In the genomic region with DNA sequence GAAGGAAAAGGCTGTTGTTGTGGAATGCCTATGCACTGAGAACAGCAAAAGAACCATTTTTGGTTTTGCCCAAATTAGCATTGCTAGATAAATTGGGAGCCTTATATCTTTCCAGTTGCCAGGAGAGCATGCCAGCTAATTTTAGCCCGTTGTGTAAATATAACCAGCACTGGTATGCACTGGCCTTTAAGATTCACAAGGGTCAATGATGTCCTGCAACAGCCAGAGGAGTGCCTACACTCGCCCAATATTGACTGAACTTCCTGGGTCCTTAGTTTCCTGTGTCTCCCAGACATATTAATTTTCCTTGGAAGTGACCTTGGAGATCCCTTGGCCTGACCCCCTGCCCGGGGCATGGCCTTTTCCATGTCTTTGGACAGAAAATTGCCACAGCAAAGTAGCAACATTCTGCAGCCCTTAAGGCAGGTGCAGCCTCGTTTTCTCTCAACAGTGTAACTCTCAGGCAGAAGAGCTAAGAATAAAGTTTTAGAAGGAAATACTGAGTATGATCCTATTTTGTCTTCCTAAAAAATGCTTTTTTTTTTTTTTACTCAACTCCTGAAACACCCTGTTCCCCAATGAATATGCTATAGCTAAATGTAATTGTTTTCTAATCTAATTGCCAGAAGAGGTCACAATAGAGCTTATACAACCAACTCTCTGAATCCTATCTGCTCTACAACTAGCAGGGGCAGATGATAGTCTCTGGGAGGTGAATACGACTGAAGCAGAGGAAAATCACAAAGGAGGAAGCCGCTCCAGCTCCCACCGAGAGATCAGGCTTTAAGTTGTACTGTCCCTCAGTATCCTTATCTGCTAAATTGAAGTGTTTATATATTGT, we compare ENCODE assay signal across 10 cellular contexts.
DNase-seq lines count a peak whose midpoint lies in the region; ATAC-seq and TF ChIP-seq lines count a peak whose summit lies in the region.
"Had no signal": no experiment of that assay in that cellular context is flagged by ENCODE, and none has a peak within 500 bp of the region (broad histone marks: within the 10 kb centered on the region; RNA-seq: fewer than 3 reads in every experiment).

No MANE protein-coding gene starts in this region.

- no peaks in the 10 kb centered on the region for H3K36me3 ChIP-seq in GM06990 (ENCODE audit: control insufficient read depth, insufficient read depth, low read length)
- H3K36me3 ChIP-seq: neutrophil had no signal

- H3K4me1 Mint-ChIP-seq in naive thymus-derived CD8-positive, alpha-beta T cell, result peaks cover 0 to 11% (median 2%) of the 10 kb centered on the region in 4 donors

- no peak overlapping the region for H3K4me3 Mint-ChIP-seq in naive thymus-derived CD8-positive, alpha-beta T cell
- H3K4me3 Mint-ChIP-seq: activated T-cell treated with anti-CD3 and anti-CD28 coated beads, Interleukin-2, amount 50 U/mL, for 72 hours had no signal

- no peak overlapping the region for H3K27ac Mint-ChIP-seq in naive thymus-derived CD8-positive, alpha-beta T cell
- H3K27ac Mint-ChIP-seq: activated T-cell treated with anti-CD3 and anti-CD28 coated beads, Interleukin-2, amount 50 U/mL, for 72 hours had no signal

- H3K4me3 ChIP-seq in GM06990 (replicated peaks; ENCODE audit: low read depth, low read length) (no peak overlapping the region), NB4 (ENCODE audit: low read depth, low read length) (no peak overlapping the region)

- POLR2A ChIA-PET in naive thymus-derived CD8-positive, alpha-beta T cell (lab: Charles Lee), result interaction anchor here (0.6 to 1.3 kb wide), 2 partner anchors 8 to 74 kb away, joined by 3 to 4 read pairs; no protein-coding TSS in a partner anchor

- peaks cover 0 to 2% (median 0%) of the 10 kb centered on the region in 5 donors for H3K27me3 Mint-ChIP-seq in naive thymus-derived CD8-positive, alpha-beta T cell

- ATAC-seq in naive thymus-derived CD8-positive, alpha-beta T cell, result peak; percentile 65 to 68
- ATAC-seq in GM18498 (IDR thresholded peaks at IDR 0.05; ENCODE audit: unreplicated experiment) (no peak), GM19463 (IDR thresholded peaks at IDR 0.05; ENCODE audit: unreplicated experiment) (no peak), HG02610 (IDR thresholded peaks at IDR 0.05; ENCODE audit: unreplicated experiment) (no peak)
- ATAC-seq: activated T-cell treated with anti-CD3 and anti-CD28 coated beads, Interleukin-2, amount 50 U/mL, for 72 hours had no signal

- no peaks in the 10 kb centered on the region for H3K27me3 ChIP-seq in GM06990 (replicated peaks; ENCODE audit: control insufficient read depth, insufficient read depth, low read length)
- H3K27me3 ChIP-seq: neutrophil had no signal

- no peak for TF ChIP-seq POLR2A in NB4 (IDR thresholded peaks at IDR 0.05; ENCODE audit: extremely low read depth, insufficient read length)

- TF ChIP-seq CTCF in GM06990 (IDR thresholded peaks at IDR 0.05; ENCODE audit: insufficient read depth, low read length, poor library complexity, severe bottlenecking), result peak; percentile 28
- TF ChIP-seq CTCF in NB4 (IDR thresholded peaks at IDR 0.05; ENCODE audit: low read depth, low read length), result peak; percentile 4

- peaks cover 0 to 11% (median 0%) of the 10 kb centered on the region in 9 donors for H3K9me3 Mint-ChIP-seq in naive thymus-derived CD8-positive, alpha-beta T cell
- H3K9me3 Mint-ChIP-seq: activated T-cell treated with anti-CD3 and anti-CD28 coated beads, Interleukin-2, amount 50 U/mL, for 72 hours had no signal

- peaks cover 0 to 4% (median 3%) of the 10 kb centered on the region in 3 donors for H3K36me3 Mint-ChIP-seq in naive thymus-derived CD8-positive, alpha-beta T cell

- DNase-seq in GM06990 (ENCODE audit: extremely low read depth, insufficient read length) (peak; percentile 10), NB4 (ENCODE audit: low read depth) (peak; percentile 42), dermis microvascular lymphatic vessel endothelial cell (ENCODE audit: low read depth in 2 of 2) (peak; percentile 11), middle frontal gyrus (ENCODE audit: extremely low spot score, low spot score) (no peak)
- DNase-seq in naive thymus-derived CD8-positive, alpha-beta T cell, result peak in 3 of 10 donors; percentile 13 to 41 (median 40)

Comparison
In these comparisons a context has a peak if more than half of its experiments do, and no peak if none do; other contexts are left out.
1. ATAC-seq: peak in naive thymus-derived CD8-positive, alpha-beta T cell (2 of 2); none in GM18498 (single experiment), GM19463 (single experiment) and HG02610 (single experiment).